ENCODE assay signal across 17 cellular contexts in genomic region chr19:39136225-39136940, GRCh38. TPM values are rescaled to one million over a fixed set of nuclear protein-coding genes. Genes with fewer than 3 reads are reported as not detected.
DNase-seq lines count a peak whose midpoint lies in the region; ATAC-seq and TF ChIP-seq lines count a peak whose summit lies in the region.
"Had no signal": no experiment of that assay in that cellular context is flagged by ENCODE, and none has a peak within 500 bp of the region (broad histone marks: within the 10 kb centered on the region; RNA-seq: fewer than 3 reads in every experiment).

No MANE protein-coding gene starts in this region.

- H3K9me3 Mint-ChIP-seq in activated naive CD4-positive, alpha-beta T cell treated with anti-CD3 and anti-CD28 coated beads, Interleukin-2, amount 50 U/mL, for 72 hours, result no peaks in the 10 kb centered on the region
- H3K9me3 Mint-ChIP-seq in WTC11 (no peaks in the 10 kb centered on the region), type B pancreatic cell (no peaks in the 10 kb centered on the region)
- H3K9me3 Mint-ChIP-seq in activated CD8-positive, alpha-beta memory T cell treated with anti-CD3 and anti-CD28 coated beads, Interleukin-2, amount 10 ng/mL, durations not matched to agents 7 days and 5 days (ENCODE audit: low read depth), result no peaks in the 10 kb centered on the region
- H3K9me3 Mint-ChIP-seq: brain, IgD-negative memory B cell had no signal

- H2AK5ac ChIP-seq in mesenchymal stem cell (ENCODE audit: low read length, severe bottlenecking), result peak overlapping the region; percentile 23

- H3K27ac ChIP-seq in mesenchymal stem cell (ENCODE audit: low read length, poor library complexity, severe bottlenecking), result no peak overlapping the region
- H3K27ac ChIP-seq: thoracic aorta had no signal

- no peak overlapping the region for H3K14ac ChIP-seq in mesenchymal stem cell (ENCODE audit: low read length in 2 of 2)

- H3K23ac ChIP-seq in mesenchymal stem cell (ENCODE audit: low read length in 2 of 2), result no peak overlapping the region

- POLR2A ChIA-PET in WTC11 (lab: Charles Lee), result no interaction called here

- no peak overlapping the region for H3K4me3 Mint-ChIP-seq in WTC11
- H3K4me3 Mint-ChIP-seq in type B pancreatic cell, result peak overlapping the region; percentile 45
- H3K4me3 Mint-ChIP-seq in activated CD8-positive, alpha-beta memory T cell treated with anti-CD3 and anti-CD28 coated beads, Interleukin-2, amount 10 ng/mL, durations not matched to agents 7 days and 5 days, result no peak overlapping the region
- H3K4me3 Mint-ChIP-seq: brain, IgD-negative memory B cell had no signal

- H3K36me3 ChIP-seq in mesenchymal stem cell (ENCODE audit: control insufficient read depth in 1 of 2, insufficient read depth in 2 of 2, low read depth in 1 of 2, low read length in 2 of 2), result peaks cover 0 to 8% of the 10 kb centered on the region in 2 experiments
- H3K36me3 ChIP-seq: thoracic aorta had no signal

- H4K91ac ChIP-seq in mesenchymal stem cell (ENCODE audit: low read length), result no peak overlapping the region

- H2BK5ac ChIP-seq in mesenchymal stem cell (ENCODE audit: low read depth, low read length, poor library complexity, severe bottlenecking), result no peak overlapping the region

- H3K27me3 ChIP-seq in mesenchymal stem cell (ENCODE audit: control insufficient read depth in 1 of 2, insufficient read depth in 1 of 2, low read length in 2 of 2), result no peaks in the 10 kb centered on the region

- no peak for DNase-seq in activated naive CD4-positive, alpha-beta T cell treated with anti-CD3 and anti-CD28 coated beads, Interleukin-2, amount 50 U/mL, for 72 hours (ENCODE audit: low spot score in 2 of 2)
- DNase-seq in activated naive CD4-positive, alpha-beta T cell treated with anti-CD3 and anti-CD28 coated beads, Interleukin-2, amount 50 U/mL, for 16 hours, result no peak
- DNase-seq in WTC11 (ENCODE audit: low spot score) (no peak), mesenchymal stem cell (no peak), type B pancreatic cell (ENCODE audit: extremely low spot score, unreplicated experiment) (no peak), NCI-H82 treated with DMSO at 0.1 percent for 48 hours (lab: John Stamatoyannopoulos, UW; ENCODE audit: unreplicated experiment) (no peak), DMS53 (lab: John Stamatoyannopoulos, UW) (no peak)
- DNase-seq in activated CD8-positive, alpha-beta memory T cell treated with anti-CD3 and anti-CD28 coated beads, Interleukin-2, amount 10 ng/mL, durations not matched to agents 7 days and 5 days, result no peak
- DNase-seq: activated gamma-delta T cell treated with Interleukin-2 at 50 U/mL for 16 hours; effector CD8-positive, alpha-beta T cell; GF-D8; NCI-H1092 treated with DMSO at 0.1 percent for 48 hours; NCI-H2227 treated with DMSO at 0.1 percent for 48 hours had no signal

- ATAC-seq in activated naive CD4-positive, alpha-beta T cell treated with anti-CD3 and anti-CD28 coated beads, Interleukin-2, amount 50 U/mL, for 72 hours, result no peak
- ATAC-seq in WTC11, result no peak
- no peak for ATAC-seq in activated CD8-positive, alpha-beta memory T cell treated with anti-CD3 and anti-CD28 coated beads, Interleukin-2, amount 10 ng/mL, durations not matched to agents 7 days and 5 days

- H2BK15ac ChIP-seq in mesenchymal stem cell (ENCODE audit: low read depth, poor library complexity, severe bottlenecking), result no peak overlapping the region

- no peaks in the 10 kb centered on the region for H3K36me3 Mint-ChIP-seq in activated naive CD4-positive, alpha-beta T cell treated with anti-CD3 and anti-CD28 coated beads, Interleukin-2, amount 50 U/mL, for 72 hours
- H3K36me3 Mint-ChIP-seq in WTC11 (no peaks in the 10 kb centered on the region), type B pancreatic cell (peaks cover 3% of the 10 kb centered on the region)
- no peaks in the 10 kb centered on the region for H3K36me3 Mint-ChIP-seq in activated CD8-positive, alpha-beta memory T cell treated with anti-CD3 and anti-CD28 coated beads, Interleukin-2, amount 10 ng/mL, durations not matched to agents 7 days and 5 days

- no peak for TF ChIP-seq CTCF in WTC11 (IDR thresholded peaks at IDR 0.05)
- no peak for TF ChIP-seq CTCF in type B pancreatic cell (conservative IDR thresholded peaks at IDR 0.05)

- no peak overlapping the region for H3K4me2 ChIP-seq in mesenchymal stem cell (ENCODE audit: low read length, poor library complexity, severe bottlenecking)

- no peak overlapping the region for H3K4ac ChIP-seq in mesenchymal stem cell (ENCODE audit: low read depth in 1 of 2, low read length in 2 of 2)

- H2BK12ac ChIP-seq in mesenchymal stem cell (ENCODE audit: low read length in 2 of 2), result no peak overlapping the region

- H2BK120ac ChIP-seq in mesenchymal stem cell (ENCODE audit: low read depth, low read length), result no peak overlapping the region

- H3K18ac ChIP-seq in mesenchymal stem cell (ENCODE audit: low read depth in 1 of 2, low read length in 2 of 2), result no peak overlapping the region

- peaks cover 52% of the 10 kb centered on the region for H3K4me1 ChIP-seq in mesenchymal stem cell (ENCODE audit: control insufficient read depth, insufficient read depth, low read depth, low read length)

- H4K8ac ChIP-seq in mesenchymal stem cell (ENCODE audit: low read length), result no peak overlapping the region

- no peak overlapping the region for H2AFZ ChIP-seq in mesenchymal stem cell (ENCODE audit: low read depth, low read length)

- H3K79me1 ChIP-seq in mesenchymal stem cell (replicated peaks; ENCODE audit: low read length, poor library complexity, severe bottlenecking), result peaks cover 32% of the 10 kb centered on the region

- no peak overlapping the region for H3K9ac ChIP-seq in mesenchymal stem cell (ENCODE audit: low read length)

- H3K27me3 Mint-ChIP-seq in WTC11 (ENCODE audit: low read depth) (no peaks in the 10 kb centered on the region), type B pancreatic cell (no peaks in the 10 kb centered on the region)
- H3K27me3 Mint-ChIP-seq in activated CD8-positive, alpha-beta memory T cell treated with anti-CD3 and anti-CD28 coated beads, Interleukin-2, amount 10 ng/mL, durations not matched to agents 7 days and 5 days, result no peaks in the 10 kb centered on the region
- H3K27me3 Mint-ChIP-seq: brain, IgD-negative memory B cell had no signal

- no peak overlapping the region for H3K4me3 ChIP-seq in mesenchymal stem cell (ENCODE audit: insufficient read depth in 1 of 2, low read depth in 1 of 2, low read length in 2 of 2)
- H3K4me3 ChIP-seq: thoracic aorta had no signal

- peak overlapping the region; percentile 25 to 86 for H3K27ac Mint-ChIP-seq in activated naive CD4-positive, alpha-beta T cell treated with anti-CD3 and anti-CD28 coated beads, Interleukin-2, amount 50 U/mL, for 72 hours
- H3K27ac Mint-ChIP-seq in WTC11, result peak overlapping the region; percentile 68; the same call in 1 of the 2 replicates
- peak overlapping the region; percentile 91 for H3K27ac Mint-ChIP-seq in type B pancreatic cell
- no peak overlapping the region for H3K27ac Mint-ChIP-seq in activated CD8-positive, alpha-beta memory T cell treated with anti-CD3 and anti-CD28 coated beads, Interleukin-2, amount 10 ng/mL, durations not matched to agents 7 days and 5 days
- H3K27ac Mint-ChIP-seq: IgD-negative memory B cell had no signal

- H3K4me1 Mint-ChIP-seq in WTC11, result peaks cover 95% of the 10 kb centered on the region
- peaks cover 67% of the 10 kb centered on the region for H3K4me1 Mint-ChIP-seq in type B pancreatic cell (ENCODE audit: unreplicated experiment)
- peaks cover 6% of the 10 kb centered on the region for H3K4me1 Mint-ChIP-seq in activated CD8-positive, alpha-beta memory T cell treated with anti-CD3 and anti-CD28 coated beads, Interleukin-2, amount 10 ng/mL, durations not matched to agents 7 days and 5 days

- WGBS in mesenchymal stem cell, result 83% methylated on average over 12 of the region's 12 CpGs

- no peaks in the 10 kb centered on the region for H3K9me3 ChIP-seq in mesenchymal stem cell (ENCODE audit: control insufficient read depth, low read length)
- H3K9me3 ChIP-seq: thoracic aorta had no signal

- CTCF ChIA-PET in WTC11 (lab: Charles Lee), result interaction anchor here (0.6 to 1.4 kb wide), 3 partner anchors 25 to 174 kb away, joined by 3 to 6 read pairs (median 3); no protein-coding TSS in a partner anchor
- CTCF ChIA-PET in activated CD8-positive, alpha-beta memory T cell treated with anti-CD3 and anti-CD28 coated beads, Interleukin-2, amount 10 ng/mL, durations not matched to agents 7 days and 5 days (lab: Charles Lee), result interaction anchor here (0.6 kb wide), 1 partner anchor 21 kb away, joined by 3 read pairs; no protein-coding TSS in a partner anchor

TF ChIP-seq in WTC11, 78 proteins besides CTCF, POLR2A, EP300 and RAD21 (continues in another document):
- TF ChIP-seq CBFB (CRISPR knock-in tag; IDR thresholded peaks at IDR 0.05; ENCODE audit: low read depth) (no peak), PREB (CRISPR knock-in tag; IDR thresholded peaks at IDR 0.05; ENCODE audit: borderline replicate concordance) (no peak), NFYB (CRISPR knock-in tag; conservative IDR thresholded peaks at IDR 0.05; ENCODE audit: low read depth) (no peak), RELA (CRISPR knock-in tag; IDR thresholded peaks at IDR 0.05; ENCODE audit: borderline replicate concordance) (no peak), IRF2 (CRISPR knock-in tag; IDR thresholded peaks at IDR 0.05; ENCODE audit: borderline replicate concordance, low read depth) (no peak)

RNA-seq across cellular contexts. Expression of gene PAK4, which starts 10.8 kb away (rescaled TPM):
- total RNA-seq in activated naive CD4-positive, alpha-beta T cell treated with anti-CD3 and anti-CD28 coated beads, Interleukin-2, amount 50 U/mL, for 72 hours, result 10 to 100 TPM; 15.6 to 19.4 TPM
- total RNA-seq in WTC11 (2021), result 69.8 to 77.7 TPM (median 73.9 TPM) in 3 replicates
- polyA plus RNA-seq in mesenchymal stem cell (2013, experiment 1 of 2), result 28.8 TPM
- 29.4 TPM for polyA plus RNA-seq in mesenchymal stem cell (2013, experiment 2 of 2)
- 52.1 and 64.3 TPM in 2 replicates for total RNA-seq in type B pancreatic cell (ENCODE audit: low replicate concordance)
- total RNA-seq in activated CD8-positive, alpha-beta memory T cell treated with anti-CD3 and anti-CD28 coated beads, Interleukin-2, amount 10 ng/mL, durations not matched to agents 7 days and 5 days, result 10 to 100 TPM; 14.6 to 18.4 TPM

RNA-seq across cellular contexts. Expression of gene ACP7, which starts 52.2 kb away (rescaled TPM):
- total RNA-seq in activated naive CD4-positive, alpha-beta T cell treated with anti-CD3 and anti-CD28 coated beads, Interleukin-2, amount 50 U/mL, for 72 hours, result under 1 TPM in 1 of 2 donors, not detected in 1; 0.08 TPM
- total RNA-seq in WTC11 (2021) (0.09 to 0.11 TPM (median 0.11 TPM) in 3 replicates), type B pancreatic cell (ENCODE audit: low replicate concordance) (0.29 and 0.31 TPM in 2 replicates)
- 0.01 TPM for polyA plus RNA-seq in mesenchymal stem cell (2013, experiment 1 of 2)
- polyA plus RNA-seq in mesenchymal stem cell (2013, experiment 2 of 2), result not detected
- total RNA-seq in activated CD8-positive, alpha-beta memory T cell treated with anti-CD3 and anti-CD28 coated beads, Interleukin-2, amount 10 ng/mL, durations not matched to agents 7 days and 5 days, result not detected
- total RNA-seq: frontal cortex, thoracic aorta had no signal
- polyA plus RNA-seq: IgD-negative memory B cell had no signal
